Comparison of ENCODE assay signal across 12 cellular contexts in genomic region chr2:177172034-177172880, GRCh38. TPM values are rescaled to one million over a fixed set of nuclear protein-coding genes. Genes with fewer than 3 reads are reported as not detected.
DNase-seq lines count a peak whose midpoint lies in the region; ATAC-seq and TF ChIP-seq lines count a peak whose summit lies in the region.
"Had no signal": no experiment of that assay in that cellular context is flagged by ENCODE, and none has a peak within 500 bp of the region (broad histone marks: within the 10 kb centered on the region; RNA-seq: fewer than 3 reads in every experiment).

No MANE protein-coding gene starts in this region.

- CTCF ChIA-PET in HEK293 (lab: Yijun Ruan, JAX) = interaction anchor here (0.9 kb wide), 1 partner anchor 91 kb away, joined by 3 read pairs; no protein-coding TSS in a partner anchor

- H3K4me3 ChIP-seq in HEK293 (ENCODE audit: low read depth, low read length) (no peak overlapping the region), SJSA1 (no peak overlapping the region), fibroblast of lung (replicated peaks in 1 of 4; ENCODE audit: control extremely low read depth in 1 of 4, insufficient read depth in 1 of 4, low read depth in 3 of 4, low read length in 4 of 4) (no peak overlapping the region), thoracic aorta (no peak overlapping the region)
- H3K4me3 ChIP-seq: colonic mucosa, SK-N-MC had no signal

- H3K4me2 ChIP-seq in fibroblast of lung (ENCODE audit: extremely low read depth, insufficient read depth, low read length) = peak overlapping the region; percentile 26

- no peaks in the 10 kb centered on the region for H3K9me3 ChIP-seq in HEK293 (ENCODE audit: control insufficient read depth, insufficient read depth, low read depth, low read length)
- no peaks in the 10 kb centered on the region for H3K9me3 ChIP-seq in SJSA1 (replicated peaks)
- no peaks in the 10 kb centered on the region for H3K9me3 ChIP-seq in fibroblast of lung (ENCODE audit: control insufficient read depth, insufficient read depth, low read depth, low read length)
- no peaks in the 10 kb centered on the region for H3K9me3 ChIP-seq in thoracic aorta
- H3K9me3 ChIP-seq: colonic mucosa had no signal

- H2AFZ ChIP-seq in fibroblast of lung (ENCODE audit: low read length) = no peak overlapping the region

- H3K79me2 ChIP-seq in fibroblast of lung (ENCODE audit: control insufficient read depth, insufficient read depth, low read length) = no peaks in the 10 kb centered on the region

- H3K36me3 ChIP-seq in HEK293 (ENCODE audit: control insufficient read depth in 2 of 2, insufficient read depth in 1 of 2, low read length in 2 of 2) (no peaks in the 10 kb centered on the region), SJSA1 (no peaks in the 10 kb centered on the region), fibroblast of lung (ENCODE audit: control insufficient read depth, insufficient read depth, low read length) (no peaks in the 10 kb centered on the region), thoracic aorta (no peaks in the 10 kb centered on the region)
- H3K36me3 ChIP-seq: colonic mucosa had no signal

- POLR2A ChIA-PET in HEK293 (lab: Yijun Ruan, JAX) = interaction anchor here (0.6 to 0.7 kb wide), 2 partner anchors 11 to 634 kb away, joined by 5 to 6 read pairs; no protein-coding TSS in a partner anchor

- H3K27ac ChIP-seq in HEK293 (ENCODE audit: extremely low read depth, low read depth, low read length) (no peak overlapping the region), SJSA1 (peak overlapping the region; percentile 47), fibroblast of lung (ENCODE audit: insufficient read depth, low read length) (no peak overlapping the region), thoracic aorta (peak overlapping the region; percentile 45 to 56)
- H3K27ac ChIP-seq: colonic mucosa, SK-N-MC had no signal

- H3K27me3 ChIP-seq in SJSA1 (replicated peaks) = no peaks in the 10 kb centered on the region
- H3K27me3 ChIP-seq in fibroblast of lung (ENCODE audit: control insufficient read depth, insufficient read depth, low read length) = no peaks in the 10 kb centered on the region
- H3K27me3 ChIP-seq in thoracic aorta (replicated peaks; ENCODE audit: insufficient read depth) = no peaks in the 10 kb centered on the region
- H3K27me3 ChIP-seq: colonic mucosa had no signal

- H3K9ac ChIP-seq in fibroblast of lung (ENCODE audit: insufficient read depth, low read length) = no peak overlapping the region

- TF ChIP-seq CTCF in HEK293 (tag by site-specific recombination; IDR thresholded peaks at IDR 0.05) (no peak), fibroblast of lung (conservative IDR thresholded peaks at IDR 0.05 in 1 of 2, IDR thresholded peaks at IDR 0.05 in 1 of 2; ENCODE audit: low read depth in 1 of 2, low read length in 2 of 2) (no peak), thoracic aorta (IDR thresholded peaks at IDR 0.05) (no peak)

- H3K4me1 ChIP-seq in HEK293 (ENCODE audit: control insufficient read depth, insufficient read depth, low read length) = no peaks in the 10 kb centered on the region
- H3K4me1 ChIP-seq in SJSA1 (replicated peaks) = peaks cover 53% of the 10 kb centered on the region
- peaks cover 5% of the 10 kb centered on the region for H3K4me1 ChIP-seq in fibroblast of lung (ENCODE audit: control insufficient read depth, extremely low read depth, insufficient read depth, low read length)
- H3K4me1 ChIP-seq in thoracic aorta (ENCODE audit: control insufficient read depth in 1 of 2, low read depth in 2 of 2) = peaks cover 0 to 44% of the 10 kb centered on the region in 2 donors

- ATAC-seq in thoracic aorta (ENCODE audit: insufficient number of reproducible peaks, low FRiP score, low read depth) (no peak), HG03280 (IDR thresholded peaks at IDR 0.05; ENCODE audit: unreplicated experiment) (no peak)

- DNase-seq in SJSA1 (ENCODE audit: low read depth in 1 of 2, low spot score in 2 of 2) (peak; percentile 77 to 83), fibroblast of lung (ENCODE audit: low read depth in 2 of 2) (peak; percentile 62 to 85), thoracic aorta (ENCODE audit: low spot score) (no peak), NAMALWA (ENCODE audit: low spot score) (no peak), HuH-7.5 (ENCODE audit: low spot score) (no peak), nucleus accumbens (lab: John Stamatoyannopoulos, UW) (no peak)
- DNase-seq: activated CD4-positive, alpha-beta T cell treated with anti-CD3 and anti-CD28 coated beads, Interleukin-2, amount 50 U/mL, for 1 hour; activated gamma-delta T cell had no signal

- H4K20me1 ChIP-seq in fibroblast of lung (ENCODE audit: control insufficient read depth, extremely low read depth, insufficient read depth, low read length) = no peaks in the 10 kb centered on the region

TF ChIP-seq in HEK293, 187 proteins besides CTCF, POLR2A, EP300 and RAD21:
- TF ChIP-seq ZNF600 (tag by site-specific recombination; IDR thresholded peaks at IDR 0.05) (0 out of 2 replicates have a peak, but pooled peaks have one; percentile 46), ZNF10 (tag by site-specific recombination; IDR thresholded peaks at IDR 0.05) (peak; percentile 83), ZNF548 (tag by site-specific recombination; IDR thresholded peaks at IDR 0.05) (no peak)

RNA-seq across cellular contexts. Expression of gene HNRNPA3, which starts 40.3 kb away (rescaled TPM):
- total RNA-seq in SJSA1 (2014; rRNA removed; shearing (Covaris generic)) = 48.1 and 73.1 TPM in 2 replicates
- total RNA-seq in fibroblast of lung = 33.9 and 34.5 TPM in 2 replicates
- 81.2 and 106 TPM in 2 replicates for polyA plus RNA-seq in fibroblast of lung
- polyA plus RNA-seq in fibroblast of lung (2012) = 365 and 474 TPM in 2 replicates
- polyA minus RNA-seq in fibroblast of lung (ENCODE audit: low replicate concordance) = 5.8 and 7.3 TPM in 2 replicates
- 10 to 100 TPM; 60.1 to 98.4 TPM for total RNA-seq in thoracic aorta

Comparison
In these comparisons a context has a peak if more than half of its experiments do, and no peak if none do; other contexts are left out.
1. H3K27ac ChIP-seq: peak in SJSA1 (single experiment) and thoracic aorta (2 of 2); none in HEK293 (single experiment) and fibroblast of lung (single experiment).
2. DNase-seq: peak in SJSA1 (2 of 2) and fibroblast of lung (2 of 2); none in thoracic aorta (single experiment), NAMALWA (single experiment), HuH-7.5 (single experiment) and nucleus accumbens (0 of 56).